Comparison of ENCODE assay signal across 9 cellular contexts in genomic region chr11:75523811-75524401, GRCh38. TPM values are rescaled to one million over a fixed set of nuclear protein-coding genes. Genes with fewer than 3 reads are reported as not detected.
A peak's percentile ranks its signal among the peaks of the same experiment; 100 is the strongest.
DNase-seq lines count a peak whose midpoint lies in the region; ATAC-seq and TF ChIP-seq lines count a peak whose summit lies in the region.
"Had no signal": no experiment of that assay in that cellular context is flagged by ENCODE, and none has a peak within 500 bp of the region (broad histone marks: within the 10 kb centered on the region; RNA-seq: fewer than 3 reads in every experiment).

No MANE protein-coding gene starts in this region.

- WGBS in spleen, 5 donors, result 42 to 63% (median 59%) methylated on average over 6 of the region's 6 CpGs

- H3K9me3 Mint-ChIP-seq in T-helper 2 cell treated with Interferon-gamma antibody and Interleukin-4, amounts not matched to agents 5 μg/mL and 100 μg/mL, for 36 hours, result no peaks in the 10 kb centered on the region

- peaks cover 6 to 81% (median 48%) of the 10 kb centered on the region in 6 donors for H3K4me1 ChIP-seq in spleen

- H3K27ac ChIP-seq in spleen, result peak overlapping the region in 5 of 8 donors; percentile 68 to 82 (median 77)

- H3K4me3 ChIP-seq in spleen, result peak overlapping the region; percentile 3 to 86 (median 74)

- ATAC-seq in T-helper 17 cell (no peak), HG03342 (IDR thresholded peaks at IDR 0.05; ENCODE audit: unreplicated experiment) (no peak)

- peaks cover 20% of the 10 kb centered on the region for H3K4me1 Mint-ChIP-seq in T-helper 2 cell treated with Interferon-gamma antibody and Interleukin-4, amounts not matched to agents 5 μg/mL and 100 μg/mL, for 36 hours (ENCODE audit: low read depth)
- H3K4me1 Mint-ChIP-seq in T-helper 17 cell, result peaks cover 33% of the 10 kb centered on the region

- peaks cover 17% of the 10 kb centered on the region for H3K27me3 Mint-ChIP-seq in T-helper 2 cell treated with Interferon-gamma antibody and Interleukin-4, amounts not matched to agents 5 μg/mL and 100 μg/mL, for 36 hours (ENCODE audit: low read depth)
- no peaks in the 10 kb centered on the region for H3K27me3 Mint-ChIP-seq in T-helper 17 cell

- no peak overlapping the region for H3K27ac Mint-ChIP-seq in T-helper 2 cell treated with Interferon-gamma antibody and Interleukin-4, amounts not matched to agents 5 μg/mL and 100 μg/mL, for 36 hours
- H3K27ac Mint-ChIP-seq in T-helper 17 cell, result peak overlapping the region; percentile 89

- DNase-seq in T-helper 2 cell treated with Interferon-gamma antibody and Interleukin-4, amounts not matched to agents 5 μg/mL and 100 μg/mL, for 36 hours (ENCODE audit: low spot score), result no peak
- DNase-seq in T-helper 2 cell (no peak), T-helper 17 cell (no peak), glomerular visceral epithelial cell (ENCODE audit: extremely low spot score) (peak; percentile 39), spleen (no peak), HT-29 (ENCODE audit: low spot score) (no peak), OCI-M2 (lab: John Stamatoyannopoulos, UW; ENCODE audit: unreplicated experiment) (no peak)
- DNase-seq: NCI-H69 had no signal

- H3K9me3 ChIP-seq in T-helper 17 cell (ENCODE audit: control insufficient read depth, low read length, poor library complexity, severe bottlenecking), result no peaks in the 10 kb centered on the region
- no peaks in the 10 kb centered on the region for H3K9me3 ChIP-seq in spleen

- TF ChIP-seq CTCF in spleen (IDR thresholded peaks at IDR 0.05 in 8 of 11, conservative IDR thresholded peaks at IDR 0.05 in 3 of 11), result no peak

- peak overlapping the region; percentile 84 for H3K4me3 Mint-ChIP-seq in T-helper 2 cell treated with Interferon-gamma antibody and Interleukin-4, amounts not matched to agents 5 μg/mL and 100 μg/mL, for 36 hours
- peak overlapping the region; percentile 90 for H3K4me3 Mint-ChIP-seq in T-helper 17 cell

- no peaks in the 10 kb centered on the region for H3K36me3 Mint-ChIP-seq in T-helper 2 cell treated with Interferon-gamma antibody and Interleukin-4, amounts not matched to agents 5 μg/mL and 100 μg/mL, for 36 hours (ENCODE audit: low read depth)
- H3K36me3 Mint-ChIP-seq in T-helper 17 cell (ENCODE audit: low read depth), result no peaks in the 10 kb centered on the region

- TF ChIP-seq POLR2A in spleen (IDR thresholded peaks at IDR 0.05), result no peak

- H3K27me3 ChIP-seq in spleen (replicated peaks in 1 of 7), result peaks cover 0 to 29% (median 5%) of the 10 kb centered on the region in 7 donors

- intact Hi-C loops in spleen (cut with DNase I; ENCODE audit: low total_unique reads), result no loop called here

- H3K36me3 ChIP-seq in spleen, result no peaks in the 10 kb centered on the region

RNA-seq across cellular contexts. Expression of gene GDPD5, which starts 1.8 kb away (rescaled TPM):
- total RNA-seq in T-helper 17 cell (100 to 1,000 TPM in 1 of 2 donors, 10 to 100 TPM in 1; 77.3 to 108 TPM), spleen (100 to 1,000 TPM in 6 of 7 donors, 10 to 100 TPM in 1; 97.0 to 273 (median 144) TPM)
- polyA plus RNA-seq in spleen, result 100 to 1,000 TPM in 2 of 3 donors, 10 to 100 TPM in 1; 44.6 to 248 (median 147) TPM
- total RNA-seq in HT-29 (2014; rRNA removed; shearing (Covaris generic)), result 2.8 and 4.0 TPM in 2 replicates

RNA-seq across cellular contexts. Expression of gene SERPINH1, which starts 38.1 kb away (rescaled TPM):
- 1 to 10 TPM; 3.5 to 3.6 TPM for total RNA-seq in T-helper 17 cell
- total RNA-seq in spleen, result 100 to 1,000 TPM in 2 of 7 donors, 10 to 100 TPM in 5; 54.9 to 145 (median 87.5) TPM
- polyA plus RNA-seq in spleen, result 10 to 100 TPM; 19.0 to 39.1 (median 33.0) TPM
- 138 and 141 TPM in 2 replicates for total RNA-seq in HT-29 (2014; rRNA removed; shearing (Covaris generic))

Comparison
In these comparisons a context has a peak if more than half of its experiments do, and no peak if none do; other contexts are left out.
1. RNA of gene GDPD5, which starts 1.8 kb away (total RNA-seq): 97.0 to 273 TPM in spleen and 77.3 to 108 TPM in T-helper 17 cell; 2.8 to 4.0 TPM in HT-29; every median in the first group is over 10 times any median in the second.
2. RNA of gene SERPINH1, which starts 38.1 kb away (total RNA-seq): 138 to 141 TPM in HT-29 and 54.9 to 145 TPM in spleen; 3.5 to 3.6 TPM in T-helper 17 cell; every median in the first group is over 10 times any median in the second.